ENCODE assay signal across 19 cellular contexts in the genomic region with DNA sequence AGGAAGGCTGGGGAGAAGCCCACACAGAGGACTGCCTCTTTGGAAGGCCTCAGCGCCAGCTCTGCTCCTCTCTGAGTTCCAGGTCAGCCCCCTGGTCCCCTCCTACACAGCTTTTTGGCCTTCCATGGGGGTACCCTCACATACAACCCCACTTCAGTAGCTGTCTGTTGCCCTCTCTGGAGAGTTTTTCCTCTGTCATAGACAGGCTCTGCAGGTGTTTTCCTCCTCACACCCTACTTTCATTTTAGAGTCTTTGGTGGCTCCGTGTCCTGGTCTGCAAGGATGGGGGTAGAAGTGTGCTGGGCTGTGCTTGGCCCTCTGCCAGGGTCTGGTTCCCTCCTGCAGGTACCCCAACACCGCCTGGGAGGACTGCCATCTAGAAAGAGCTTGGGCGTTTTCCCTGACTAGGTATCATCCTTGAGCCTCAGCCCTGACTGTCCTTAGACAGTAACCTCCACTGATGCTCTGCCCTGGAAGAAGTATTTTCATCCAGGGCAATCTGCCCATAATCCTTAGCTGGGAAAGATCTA. TPM values are rescaled to one million over a fixed set of nuclear protein-coding genes. Genes with fewer than 3 reads are reported as not detected.
"Had no signal": no experiment of that assay in that cellular context is flagged by ENCODE, and none has a peak within 500 bp of the region (broad histone marks: within the 10 kb centered on the region; RNA-seq: fewer than 3 reads in every experiment).

No MANE protein-coding gene starts in this region.

- H3K9me3 ChIP-seq: esophagus squamous epithelium, left lung, neutrophil, suprapubic skin, thyroid gland, upper lobe of left lung, uterus had no signal

- H3K36me3 ChIP-seq: esophagus squamous epithelium, left lung, neutrophil, suprapubic skin, thyroid gland, uterus had no signal

- H3K4me3 ChIP-seq: esophagus squamous epithelium, left lung, lung, suprapubic skin, thyroid gland, upper lobe of left lung, uterus had no signal

- H3K27me3 ChIP-seq: thyroid gland, uterus had no signal

- ATAC-seq: left lung; naive thymus-derived CD4-positive, alpha-beta T cell; stimulated activated naive CD8-positive, alpha-beta T cell treated with anti-CD3 and anti-CD28 coated beads, Interleukin-15, Interleukin-2, amounts not matched to agents 100 U/mL and 50 U/mL, for 24 hours had no signal

- DNase-seq: effector memory CD4-positive, alpha-beta T cell; esophagus squamous epithelium; foreskin fibroblast; immature natural killer cell; left lung; mesenchymal stem cell; naive thymus-derived CD4-positive, alpha-beta T cell; small intestine; stimulated activated CD4-positive, alpha-beta T cell treated with anti-CD3 and anti-CD28 coated beads, Interleukin-12 subunit alpha, Interleukin-12 subunit beta, amount 100 ng/mL, for 4 hours; stimulated activated naive CD8-positive, alpha-beta T cell treated with anti-CD3 and anti-CD28 coated beads, Interleukin-15, Interleukin-2, amounts not matched to agents 100 U/mL and 50 U/mL, for 24 hours; thyroid gland; upper lobe of left lung; uterus had no signal

- H3K9me3 Mint-ChIP-seq: immature natural killer cell; naive thymus-derived CD4-positive, alpha-beta T cell had no signal

- H3K36me3 Mint-ChIP-seq: immature natural killer cell had no signal

- H3K27ac Mint-ChIP-seq: naive thymus-derived CD4-positive, alpha-beta T cell had no signal

- H3K27ac ChIP-seq: esophagus squamous epithelium, left lung, neutrophil, suprapubic skin, thyroid gland, upper lobe of left lung, uterus had no signal

RNA-seq across cellular contexts. Expression of a gene that starts 15.1 kb away (rescaled TPM):
- total RNA-seq: epithelial cell of proximal tubule; esophagus squamous epithelium; left lung; lung; naive thymus-derived CD4-positive, alpha-beta T cell; suprapubic skin; thyroid gland; uterus had no signal
- polyA plus RNA-seq: immature natural killer cell; keratinocyte; naive thymus-derived CD4-positive, alpha-beta T cell had no signal

RNA-seq across cellular contexts. Expression of a gene that starts 55.1 kb away (rescaled TPM):
- total RNA-seq: pulmonary artery endothelial cell had no signal
- polyA plus RNA-seq: naive thymus-derived CD4-positive, alpha-beta T cell had no signal
